In the genomic region with DNA sequence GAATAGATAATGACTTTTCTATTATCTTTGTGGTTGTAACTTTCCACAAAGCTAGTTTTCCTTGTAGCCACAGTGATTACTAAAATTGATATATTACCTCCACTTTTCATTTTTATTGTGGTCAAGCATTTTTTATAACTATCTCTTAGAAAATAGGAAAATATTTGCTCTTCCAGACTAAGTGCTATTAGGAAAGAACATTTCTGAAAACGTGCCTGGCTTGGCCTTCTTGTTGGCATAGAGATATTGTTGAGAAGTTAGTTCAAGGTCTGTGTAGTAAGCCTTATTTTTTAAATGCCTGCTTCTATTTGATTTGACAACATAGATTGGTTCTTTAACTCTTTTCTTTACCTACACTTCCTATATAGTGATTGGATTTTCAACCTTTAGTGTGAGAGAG, we compare ENCODE assay signal across 1 cellular context.
TF ChIP-seq lines count a peak whose summit lies in the region.

No MANE protein-coding gene starts in this region.

TF ChIP-seq in liver, 16 proteins besides CTCF, POLR2A, EP300 and RAD21 (continued from another document):
- TF ChIP-seq, protein P1, sequence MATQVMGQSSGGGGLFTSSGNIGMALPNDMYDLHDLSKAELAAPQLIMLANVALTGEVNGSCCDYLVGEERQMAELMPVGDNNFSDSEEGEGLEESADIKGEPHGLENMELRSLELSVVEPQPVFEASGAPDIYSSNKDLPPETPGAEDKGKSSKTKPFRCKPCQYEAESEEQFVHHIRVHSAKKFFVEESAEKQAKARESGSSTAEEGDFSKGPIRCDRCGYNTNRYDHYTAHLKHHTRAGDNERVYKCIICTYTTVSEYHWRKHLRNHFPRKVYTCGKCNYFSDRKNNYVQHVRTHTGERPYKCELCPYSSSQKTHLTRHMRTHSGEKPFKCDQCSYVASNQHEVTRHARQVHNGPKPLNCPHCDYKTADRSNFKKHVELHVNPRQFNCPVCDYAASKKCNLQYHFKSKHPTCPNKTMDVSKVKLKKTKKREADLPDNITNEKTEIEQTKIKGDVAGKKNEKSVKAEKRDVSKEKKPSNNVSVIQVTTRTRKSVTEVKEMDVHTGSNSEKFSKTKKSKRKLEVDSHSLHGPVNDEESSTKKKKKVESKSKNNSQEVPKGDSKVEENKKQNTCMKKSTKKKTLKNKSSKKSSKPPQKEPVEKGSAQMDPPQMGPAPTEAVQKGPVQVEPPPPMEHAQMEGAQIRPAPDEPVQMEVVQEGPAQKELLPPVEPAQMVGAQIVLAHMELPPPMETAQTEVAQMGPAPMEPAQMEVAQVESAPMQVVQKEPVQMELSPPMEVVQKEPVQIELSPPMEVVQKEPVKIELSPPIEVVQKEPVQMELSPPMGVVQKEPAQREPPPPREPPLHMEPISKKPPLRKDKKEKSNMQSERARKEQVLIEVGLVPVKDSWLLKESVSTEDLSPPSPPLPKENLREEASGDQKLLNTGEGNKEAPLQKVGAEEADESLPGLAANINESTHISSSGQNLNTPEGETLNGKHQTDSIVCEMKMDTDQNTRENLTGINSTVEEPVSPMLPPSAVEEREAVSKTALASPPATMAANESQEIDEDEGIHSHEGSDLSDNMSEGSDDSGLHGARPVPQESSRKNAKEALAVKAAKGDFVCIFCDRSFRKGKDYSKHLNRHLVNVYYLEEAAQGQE (IDR thresholded peaks at IDR 0.05), result no peak
- no peak for TF ChIP-seq HNF4G (IDR thresholded peaks at IDR 0.05)
- TF ChIP-seq FOXA2 (IDR thresholded peaks at IDR 0.05), result no peak
- no peak for TF ChIP-seq NR2F2 (IDR thresholded peaks at IDR 0.05)
- TF ChIP-seq GABPA (IDR thresholded peaks at IDR 0.05 in 1 of 2, conservative IDR thresholded peaks at IDR 0.05 in 1 of 2), result no peak
- TF ChIP-seq, protein P2, sequence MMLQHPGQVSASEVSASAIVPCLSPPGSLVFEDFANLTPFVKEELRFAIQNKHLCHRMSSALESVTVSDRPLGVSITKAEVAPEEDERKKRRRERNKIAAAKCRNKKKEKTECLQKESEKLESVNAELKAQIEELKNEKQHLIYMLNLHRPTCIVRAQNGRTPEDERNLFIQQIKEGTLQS (IDR thresholded peaks at IDR 0.05), result no peak
- TF ChIP-seq YY1 (IDR thresholded peaks at IDR 0.05), result no peak
- no peak for TF ChIP-seq FOXA1 (IDR thresholded peaks at IDR 0.05)
- TF ChIP-seq RXRA (IDR thresholded peaks at IDR 0.05), result no peak
